ENCODE assay signal across 32 cellular contexts in genomic region chr14:98602983-98603382, GRCh38.
"Had no signal": no experiment of that assay in that cellular context is flagged by ENCODE, and none has a peak within 500 bp of the region (broad histone marks: within the 10 kb centered on the region; RNA-seq: fewer than 3 reads in every experiment).

No MANE protein-coding gene starts in this region.

- DNase-seq: activated CD4-positive, alpha-beta memory T cell treated with anti-CD3 and anti-CD28 coated beads for 36 hours; activated CD4-positive, alpha-beta T cell treated with anti-CD3 and anti-CD28 coated beads for 36 hours; activated CD4-positive, alpha-beta T cell treated with anti-CD3 and anti-CD28 coated beads, Interleukin-2, amount 10 ng/mL, durations not matched to agents 24 days and 14 days; activated CD4-positive, CD25-positive, alpha-beta regulatory T cell; activated CD4-positive, CD25-positive, alpha-beta regulatory T cell treated with anti-CD3 and anti-CD28 coated beads, Interleukin-2, amount 50 U/mL, for 72 hours; activated CD8-positive, alpha-beta memory T cell treated with anti-CD3 and anti-CD28 coated beads, Interleukin-2, amount 10 ng/mL, durations not matched to agents 7 days and 5 days; activated CD8-positive, alpha-beta memory T cell treated with anti-CD3 and anti-CD28 coated beads, Interleukin-2, amount 50 U/mL, for 4 hours; activated gamma-delta T cell; activated naive CD4-positive, alpha-beta T cell; activated naive CD4-positive, alpha-beta T cell treated with anti-CD3 and anti-CD28 coated beads, Interleukin-2, amount 10 ng/mL, durations not matched to agents 7 days and 5 days; activated naive CD8-positive, alpha-beta T cell treated with anti-CD3 and anti-CD28 coated beads for 36 hours; activated naive CD8-positive, alpha-beta T cell treated with anti-CD3 and anti-CD28 coated beads, Interleukin-2, amount 50 U/mL, for 24 hours; activated T-cell treated with anti-CD3 and anti-CD28 coated beads, Interleukin-2, amount 50 U/mL, for 1 hour; activated T-cell treated with anti-CD3 and anti-CD28 coated beads, Interleukin-2, amount 50 U/mL, for 48 hours; adrenal gland; amygdala; aorta; brain microvascular endothelial cell; dermis blood vessel endothelial cell; effector CD4-positive, alpha-beta T cell; effector memory CD8-positive, alpha-beta T cell; erythroblast; esophagus squamous epithelium; foreskin melanocyte; head of caudate nucleus; T-helper 2 cell had no signal

- H3K4me1 Mint-ChIP-seq: activated CD4-positive, alpha-beta T cell treated with anti-CD3 and anti-CD28 coated beads for 36 hours; activated CD4-positive, alpha-beta T cell treated with anti-CD3 and anti-CD28 coated beads, Interleukin-2, amount 10 ng/mL, durations not matched to agents 24 days and 14 days; activated CD8-positive, alpha-beta memory T cell treated with anti-CD3 and anti-CD28 coated beads, Interleukin-2, amount 10 ng/mL, durations not matched to agents 7 days and 5 days; activated naive CD4-positive, alpha-beta T cell treated with anti-CD3 and anti-CD28 coated beads, Interleukin-2, amount 10 ng/mL, durations not matched to agents 7 days and 5 days; activated naive CD8-positive, alpha-beta T cell treated with anti-CD3 and anti-CD28 coated beads for 36 hours; activated naive CD8-positive, alpha-beta T cell treated with anti-CD3 and anti-CD28 coated beads, Interleukin-2, amount 50 U/mL, for 24 hours had no signal

- H3K36me3 Mint-ChIP-seq: activated CD4-positive, alpha-beta memory T cell treated with anti-CD3 and anti-CD28 coated beads for 36 hours; activated CD8-positive, alpha-beta memory T cell treated with anti-CD3 and anti-CD28 coated beads, Interleukin-2, amount 10 ng/mL, durations not matched to agents 7 days and 5 days; activated naive CD4-positive, alpha-beta T cell treated with anti-CD3 and anti-CD28 coated beads, Interleukin-2, amount 10 ng/mL, durations not matched to agents 7 days and 5 days; activated naive CD8-positive, alpha-beta T cell treated with anti-CD3 and anti-CD28 coated beads for 36 hours had no signal

- FAIRE-seq: bronchial epithelial cell had no signal

- H3K4me3 ChIP-seq: adrenal gland, coronary artery, esophagus squamous epithelium, gastroesophageal sphincter had no signal

- H3K4me1 ChIP-seq: adrenal gland, esophagus squamous epithelium, gastroesophageal sphincter had no signal

- H3K27ac Mint-ChIP-seq: activated CD4-positive, alpha-beta memory T cell treated with anti-CD3 and anti-CD28 coated beads for 36 hours; activated CD4-positive, alpha-beta T cell treated with anti-CD3 and anti-CD28 coated beads for 36 hours; activated CD4-positive, alpha-beta T cell treated with anti-CD3 and anti-CD28 coated beads, Interleukin-2, amount 10 ng/mL, durations not matched to agents 24 days and 14 days; activated CD8-positive, alpha-beta memory T cell treated with anti-CD3 and anti-CD28 coated beads, Interleukin-2, amount 10 ng/mL, durations not matched to agents 7 days and 5 days; activated CD8-positive, alpha-beta T cell treated with anti-CD3 and anti-CD28 coated beads, Interleukin-2, amount 10 ng/mL, durations not matched to agents 7 days and 5 days; activated naive CD4-positive, alpha-beta T cell treated with anti-CD3 and anti-CD28 coated beads, Interleukin-2, amount 10 ng/mL, durations not matched to agents 7 days and 5 days; activated naive CD8-positive, alpha-beta T cell treated with anti-CD3 and anti-CD28 coated beads for 36 hours; activated naive CD8-positive, alpha-beta T cell treated with anti-CD3 and anti-CD28 coated beads, Interleukin-2, amount 50 U/mL, for 24 hours; activated T-helper 1 cell treated with anti-CD3 and anti-CD28 coated beads, Interleukin-12 subunit alpha, Interleukin-12 subunit beta, Interleukin-2, Interleukin-4 antibody, amounts not matched to agents 30 ng/mL and 10 ng/mL and 1 ng/mL, durations not matched to agents 14 hours and 24 hours and 36 hours; effector memory CD8-positive, alpha-beta T cell had no signal

- H3K27me3 Mint-ChIP-seq: activated CD4-positive, alpha-beta memory T cell treated with anti-CD3 and anti-CD28 coated beads for 36 hours; activated CD4-positive, alpha-beta T cell treated with anti-CD3 and anti-CD28 coated beads for 36 hours; activated CD4-positive, alpha-beta T cell treated with anti-CD3 and anti-CD28 coated beads, Interleukin-2, amount 10 ng/mL, durations not matched to agents 24 days and 14 days; activated CD8-positive, alpha-beta memory T cell treated with anti-CD3 and anti-CD28 coated beads, Interleukin-2, amount 10 ng/mL, durations not matched to agents 7 days and 5 days; activated naive CD4-positive, alpha-beta T cell treated with anti-CD3 and anti-CD28 coated beads, Interleukin-2, amount 10 ng/mL, durations not matched to agents 7 days and 5 days; activated naive CD8-positive, alpha-beta T cell treated with anti-CD3 and anti-CD28 coated beads for 36 hours; activated naive CD8-positive, alpha-beta T cell treated with anti-CD3 and anti-CD28 coated beads, Interleukin-2, amount 50 U/mL, for 24 hours; central memory CD8-positive, alpha-beta T cell had no signal

- H3K9me3 Mint-ChIP-seq: activated naive CD8-positive, alpha-beta T cell treated with anti-CD3 and anti-CD28 coated beads for 36 hours; activated T-helper 1 cell treated with anti-CD3 and anti-CD28 coated beads, Interleukin-12 subunit alpha, Interleukin-12 subunit beta, Interleukin-2, Interleukin-4 antibody, amounts not matched to agents 30 ng/mL and 10 ng/mL and 1 ng/mL, durations not matched to agents 14 hours and 24 hours and 36 hours; central memory CD8-positive, alpha-beta T cell; effector memory CD8-positive, alpha-beta T cell had no signal

- H3K9me3 ChIP-seq: adrenal gland, esophagus squamous epithelium had no signal

- H3K4me3 Mint-ChIP-seq: activated CD4-positive, alpha-beta memory T cell treated with anti-CD3 and anti-CD28 coated beads for 36 hours; activated CD4-positive, alpha-beta T cell treated with anti-CD3 and anti-CD28 coated beads for 36 hours; activated CD4-positive, alpha-beta T cell treated with anti-CD3 and anti-CD28 coated beads, Interleukin-2, amount 10 ng/mL, durations not matched to agents 24 days and 14 days; activated CD8-positive, alpha-beta memory T cell treated with anti-CD3 and anti-CD28 coated beads, Interleukin-2, amount 10 ng/mL, durations not matched to agents 7 days and 5 days; activated CD8-positive, alpha-beta T cell treated with anti-CD3 and anti-CD28 coated beads, Interleukin-2, amount 10 ng/mL, durations not matched to agents 7 days and 5 days; activated naive CD4-positive, alpha-beta T cell treated with anti-CD3 and anti-CD28 coated beads, Interleukin-2, amount 10 ng/mL, durations not matched to agents 7 days and 5 days; activated naive CD8-positive, alpha-beta T cell treated with anti-CD3 and anti-CD28 coated beads for 36 hours; activated naive CD8-positive, alpha-beta T cell treated with anti-CD3 and anti-CD28 coated beads, Interleukin-2, amount 50 U/mL, for 24 hours; activated T-helper 1 cell treated with anti-CD3 and anti-CD28 coated beads, Interleukin-12 subunit alpha, Interleukin-12 subunit beta, Interleukin-2, Interleukin-4 antibody, amounts not matched to agents 30 ng/mL and 10 ng/mL and 1 ng/mL, durations not matched to agents 14 hours and 24 hours and 36 hours; central memory CD8-positive, alpha-beta T cell; effector memory CD8-positive, alpha-beta T cell had no signal

- H3K27ac ChIP-seq: adrenal gland, brain microvascular endothelial cell, coronary artery, esophagus squamous epithelium, gastroesophageal sphincter had no signal

- H3K27me3 ChIP-seq: adrenal gland, brain microvascular endothelial cell, esophagus squamous epithelium had no signal

- ATAC-seq: activated CD4-positive, alpha-beta T cell treated with anti-CD3 and anti-CD28 coated beads for 36 hours; activated CD8-positive, alpha-beta memory T cell treated with anti-CD3 and anti-CD28 coated beads, Interleukin-2, amount 10 ng/mL, durations not matched to agents 7 days and 5 days; activated CD8-positive, alpha-beta T cell treated with anti-CD3 and anti-CD28 coated beads, Interleukin-2, amount 10 ng/mL, durations not matched to agents 7 days and 5 days; activated naive CD8-positive, alpha-beta T cell treated with anti-CD3 and anti-CD28 coated beads, Interleukin-2, amount 50 U/mL, for 24 hours; effector memory CD8-positive, alpha-beta T cell; gastroesophageal sphincter had no signal

- H3K36me3 ChIP-seq: adrenal gland, brain microvascular endothelial cell, esophagus squamous epithelium, gastroesophageal sphincter had no signal
